34 cellular contexts compared by ENCODE assay signal in the genomic region with DNA sequence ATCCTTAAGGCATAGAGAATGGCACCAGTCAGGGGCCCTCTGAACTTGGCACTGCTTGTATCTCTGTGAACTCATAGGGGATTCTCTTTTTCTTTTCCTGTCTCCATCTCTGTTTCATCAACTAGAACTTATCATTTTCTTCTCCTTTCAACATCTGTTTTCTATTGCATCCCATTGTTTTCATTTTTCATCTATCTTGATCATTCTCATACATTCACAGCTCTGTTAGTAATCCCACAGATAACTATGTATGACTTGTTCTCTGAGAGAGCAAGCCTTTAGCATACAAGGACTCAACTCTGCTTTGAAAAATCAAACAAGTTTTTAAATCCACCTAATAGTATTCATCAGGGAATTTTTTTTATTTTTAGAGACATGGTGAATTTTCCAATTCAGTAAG.
DNase-seq lines count a peak whose midpoint lies in the region; ATAC-seq, FAIRE-seq and TF ChIP-seq lines count a peak whose summit lies in the region.
"Had no signal": no experiment of that assay in that cellular context is flagged by ENCODE, and none has a peak within 500 bp of the region (broad histone marks: within the 10 kb centered on the region; RNA-seq: fewer than 3 reads in every experiment).

No MANE protein-coding gene starts in this region.

- H3K9me3 ChIP-seq in SK-N-MC (ENCODE audit: low read depth, low read length) (no peaks in the 10 kb centered on the region), neural progenitor cell (ENCODE audit: low read depth) (no peaks in the 10 kb centered on the region)
- H3K9me3 ChIP-seq: colonic mucosa, uterus had no signal

- no peaks in the 10 kb centered on the region for H3K27me3 Mint-ChIP-seq in neural progenitor cell (ENCODE audit: insufficient read depth, low read depth)
- H3K27me3 Mint-ChIP-seq: activated CD8-positive, alpha-beta T cell treated with anti-CD3 and anti-CD28 coated beads for 36 hours; IgD-negative memory B cell had no signal

- H3K4me2 ChIP-seq in neural progenitor cell, result peak overlapping the region; percentile 52
- H3K4me2 ChIP-seq: PC-9 had no signal

- no peaks in the 10 kb centered on the region for H3K27me3 ChIP-seq in neural progenitor cell
- H3K27me3 ChIP-seq: cardiac muscle cell, colonic mucosa, uterus had no signal

- H2AFZ ChIP-seq in neural progenitor cell (replicated peaks), result no peak overlapping the region
- H2AFZ ChIP-seq: PC-9 had no signal

- no peaks in the 10 kb centered on the region for H3K9me3 Mint-ChIP-seq in neural progenitor cell
- H3K9me3 Mint-ChIP-seq: activated CD8-positive, alpha-beta T cell treated with anti-CD3 and anti-CD28 coated beads for 36 hours; activated T-helper 17 cell treated with anti-CD3 and anti-CD28 coated beads, Interleukin-2, amount 50 U/mL, for 72 hours; CD8-positive, alpha-beta memory T cell; memory B cell; neural crest cell had no signal

- H3K27ac ChIP-seq in SK-N-MC, result peak overlapping the region; percentile 55
- no peak overlapping the region for H3K27ac ChIP-seq in neural progenitor cell
- H3K27ac ChIP-seq: cardiac muscle cell, colonic mucosa, PC-9 had no signal

- H3K4me1 Mint-ChIP-seq in neural progenitor cell, result peaks cover 62% of the 10 kb centered on the region
- H3K4me1 Mint-ChIP-seq: activated T-helper 17 cell treated with anti-CD3 and anti-CD28 coated beads, Interleukin-2, amount 50 U/mL, for 72 hours; CD8-positive, alpha-beta memory T cell; IgD-negative memory B cell; memory B cell had no signal

- peak overlapping the region; percentile 5 for H3K4me3 Mint-ChIP-seq in neural progenitor cell
- H3K4me3 Mint-ChIP-seq: activated CD8-positive, alpha-beta T cell treated with anti-CD3 and anti-CD28 coated beads for 36 hours; activated T-helper 17 cell treated with anti-CD3 and anti-CD28 coated beads, Interleukin-2, amount 50 U/mL, for 72 hours; CD8-positive, alpha-beta memory T cell; IgD-negative memory B cell; memory B cell; neural crest cell had no signal

- H3K9ac ChIP-seq in SK-N-MC (ENCODE audit: insufficient read length) (no peak overlapping the region), neural progenitor cell (no peak overlapping the region)

- peaks cover 23% of the 10 kb centered on the region for H3F3A ChIP-seq in neural progenitor cell (ENCODE audit: low read depth)

- H3K79me2 ChIP-seq in neural progenitor cell (ENCODE audit: low read depth), result no peaks in the 10 kb centered on the region

- peak overlapping the region; percentile 9 for H3K27ac Mint-ChIP-seq in neural progenitor cell
- H3K27ac Mint-ChIP-seq: activated CD8-positive, alpha-beta T cell treated with anti-CD3 and anti-CD28 coated beads for 36 hours; activated T-helper 17 cell treated with anti-CD3 and anti-CD28 coated beads, Interleukin-2, amount 50 U/mL, for 72 hours; CD8-positive, alpha-beta memory T cell; IgD-negative memory B cell; memory B cell had no signal

- peaks cover 15% of the 10 kb centered on the region for H4K20me1 ChIP-seq in neural progenitor cell (ENCODE audit: low read depth)

- peaks cover 50% of the 10 kb centered on the region for H3K4me1 ChIP-seq in neural progenitor cell
- H3K4me1 ChIP-seq: colonic mucosa, uterus had no signal

- peak; percentile 46 for FAIRE-seq in endometrium (lab: Jason Lieb, UNC)
- FAIRE-seq: A204.1, GM12891 had no signal

- peaks cover 10% of the 10 kb centered on the region for H3K36me3 Mint-ChIP-seq in neural progenitor cell
- H3K36me3 Mint-ChIP-seq: CD8-positive, alpha-beta memory T cell; IgD-negative memory B cell; memory B cell had no signal

- no peak for ATAC-seq in HG02973 (IDR thresholded peaks at IDR 0.05; ENCODE audit: unreplicated experiment)
- no peak for ATAC-seq in GM18861 (IDR thresholded peaks at IDR 0.05; ENCODE audit: unreplicated experiment)
- ATAC-seq: activated CD8-positive, alpha-beta T cell treated with anti-CD3 and anti-CD28 coated beads for 36 hours; activated T-helper 17 cell treated with anti-CD3 and anti-CD28 coated beads, Interleukin-2, amount 50 U/mL, for 72 hours; HCT116; right cardiac atrium; stimulated activated naive CD8-positive, alpha-beta T cell treated with anti-CD3 and anti-CD28 coated beads, Interleukin-15, Interleukin-2, amounts not matched to agents 100 U/mL and 50 U/mL, for 24 hours had no signal

- H3K36me3 ChIP-seq in SK-N-MC (ENCODE audit: insufficient read depth, low read length) (no peaks in the 10 kb centered on the region), neural progenitor cell (no peaks in the 10 kb centered on the region)
- H3K36me3 ChIP-seq: cardiac muscle cell, colonic mucosa, uterus had no signal

- no peak for TF ChIP-seq CTCF in neural progenitor cell (IDR thresholded peaks at IDR 0.05)

- H3K4me3 ChIP-seq in SK-N-MC, result 0 out of 2 replicates have a peak overlapping the region, but pooled peaks have one; percentile 1
- no peak overlapping the region for H3K4me3 ChIP-seq in neural progenitor cell
- H3K4me3 ChIP-seq: cardiac muscle cell, colonic mucosa, PC-9, uterus had no signal

- DNase-seq in AG08395 (ENCODE audit: low spot score) (peak; percentile 12), SK-N-MC (ENCODE audit: low read depth, low spot score) (no peak), neural progenitor cell (ENCODE audit: low spot score) (no peak), foreskin melanocyte (no peak), cerebellum (ENCODE audit: low spot score) (no peak)
- DNase-seq: activated CD8-positive, alpha-beta memory T cell treated with anti-CD3 and anti-CD28 coated beads, Interleukin-2, amount 50 U/mL, for 48 hours; activated CD8-positive, alpha-beta T cell treated with anti-CD3 and anti-CD28 coated beads for 36 hours; activated naive CD4-positive, alpha-beta T cell treated with anti-CD3 and anti-CD28 coated beads, Interleukin-2, amount 50 U/mL, for 16 hours; amygdala; CD8-positive, alpha-beta memory T cell; colonic mucosa; DMS 273 treated with DMSO at 0.1 percent for 48 hours; effector CD8-positive, alpha-beta T cell; EL; hippocampal formation; MV-4-11; NCI-H226; NCI-H526 treated with DMSO at 0.1 percent for 48 hours; PC-9; right cardiac atrium; stimulated activated CD4-positive, alpha-beta T cell treated with anti-CD3 and anti-CD28 coated beads, Interleukin-1b, Interleukin-23, amount 100 ng/mL, for 48 hours; stimulated activated naive CD8-positive, alpha-beta T cell treated with anti-CD3 and anti-CD28 coated beads, Interleukin-15, Interleukin-2, amounts not matched to agents 100 U/mL and 50 U/mL, for 24 hours; uterus had no signal
